In genomic region chr20:44274303-44275017, GRCh38 we compare ENCODE assay signal across 1 cellular context.
TF ChIP-seq lines count a peak whose summit lies in the region.

No MANE protein-coding gene starts in this region.

TF ChIP-seq in HepG2, 621 proteins besides CTCF, POLR2A, EP300 and RAD21 (continued from another document and continues in another):
- 0 out of 2 replicates have a peak, but pooled peaks have one; percentile 35 for TF ChIP-seq KDM3A (CRISPR knock-in tag; IDR thresholded peaks at IDR 0.05; ENCODE audit: low read depth)
- no peak for TF ChIP-seq ZBTB43 (CRISPR knock-in tag; conservative IDR thresholded peaks at IDR 0.05)
- no peak for TF ChIP-seq NFE2 (CRISPR knock-in tag; IDR thresholded peaks at IDR 0.05)
- TF ChIP-seq SOX13 (IDR thresholded peaks at IDR 0.05) = peak; percentile 42; the same call in 1 of the 2 replicates
- peak in 1 of 2 experiments; percentile 47; a peak in 1 of 4 replicates for TF ChIP-seq SOX13 (CRISPR knock-in tag; conservative IDR thresholded peaks at IDR 0.05 in 1 of 2, IDR thresholded peaks at IDR 0.05 in 1 of 2)
- 0 out of 2 replicates have a peak, but pooled peaks have one; percentile 57 for TF ChIP-seq ZNF44 (CRISPR knock-in tag; IDR thresholded peaks at IDR 0.05)
- TF ChIP-seq ZNF136 (CRISPR knock-in tag; IDR thresholded peaks at IDR 0.05; ENCODE audit: low read depth) = 0 out of 2 replicates have a peak, but pooled peaks have one; percentile 45
- TF ChIP-seq FUBP1 (CRISPR knock-in tag; IDR thresholded peaks at IDR 0.05; ENCODE audit: borderline replicate concordance) = 0 out of 2 replicates have a peak, but pooled peaks have one; percentile 40
- no peak for TF ChIP-seq MYNN (CRISPR knock-in tag; IDR thresholded peaks at IDR 0.05; ENCODE audit: low read depth)
- no peak for TF ChIP-seq ZNF362 (CRISPR knock-in tag; IDR thresholded peaks at IDR 0.05; ENCODE audit: borderline replicate concordance)
- peak; percentile 61 for TF ChIP-seq ZMYM4 (CRISPR knock-in tag; IDR thresholded peaks at IDR 0.05)
- no peak for TF ChIP-seq IKZF5 (CRISPR knock-in tag; IDR thresholded peaks at IDR 0.05)
- TF ChIP-seq SNAPC4 (CRISPR knock-in tag; IDR thresholded peaks at IDR 0.05) = no peak
- TF ChIP-seq ARID3A (IDR thresholded peaks at IDR 0.05; ENCODE audit: low read depth, low read length) = no peak
- TF ChIP-seq BCL6 (CRISPR knock-in tag; IDR thresholded peaks at IDR 0.05) = peak; percentile 72
- 0 out of 2 replicates have a peak, but pooled peaks have one; percentile 27 for TF ChIP-seq MAX (IDR thresholded peaks at IDR 0.05)
- no peak for TF ChIP-seq SRY (CRISPR knock-in tag; IDR thresholded peaks at IDR 0.05)
- peak; percentile 8; the same call in 1 of the 2 replicates for TF ChIP-seq ZNF678 (CRISPR knock-in tag; IDR thresholded peaks at IDR 0.05)
- TF ChIP-seq BCL3 (CRISPR knock-in tag; IDR thresholded peaks at IDR 0.05) = peak; percentile 52; the same call in 1 of the 2 replicates
- no peak for TF ChIP-seq SETDB1 (CRISPR knock-in tag; IDR thresholded peaks at IDR 0.05; ENCODE audit: borderline replicate concordance)
- TF ChIP-seq ZNF772 (CRISPR knock-in tag; IDR thresholded peaks at IDR 0.05) = no peak
- TF ChIP-seq CEBPG (CRISPR knock-in tag; IDR thresholded peaks at IDR 0.05) = no peak
- 0 out of 2 replicates have a peak, but pooled peaks have one; percentile 18 for TF ChIP-seq ZNF580 (CRISPR knock-in tag; IDR thresholded peaks at IDR 0.05; ENCODE audit: borderline replicate concordance, low read depth)
- TF ChIP-seq HNF4A (CRISPR knock-in tag; IDR thresholded peaks at IDR 0.05) = peak; percentile 89
- no peak for TF ChIP-seq CENPX (CRISPR knock-in tag; IDR thresholded peaks at IDR 0.05)
- TF ChIP-seq RCOR2 (CRISPR knock-in tag; IDR thresholded peaks at IDR 0.05) = peak; percentile 23; the same call in 1 of the 2 replicates
- TF ChIP-seq ZBTB4 (CRISPR knock-in tag; IDR thresholded peaks at IDR 0.05; ENCODE audit: borderline replicate concordance) = no peak
- no peak for TF ChIP-seq SP140L (CRISPR knock-in tag; IDR thresholded peaks at IDR 0.05; ENCODE audit: borderline replicate concordance)
- TF ChIP-seq ZNF768 (CRISPR knock-in tag; IDR thresholded peaks at IDR 0.05) = no peak
- TF ChIP-seq GLMP (CRISPR knock-in tag; IDR thresholded peaks at IDR 0.05; ENCODE audit: borderline replicate concordance) = no peak
- peak; percentile 60; the same call in 1 of the 2 replicates for TF ChIP-seq SIX4 (CRISPR knock-in tag; IDR thresholded peaks at IDR 0.05)
- TF ChIP-seq GABPB1 (CRISPR knock-in tag; IDR thresholded peaks at IDR 0.05) = no peak
- TF ChIP-seq ZNF672 (CRISPR knock-in tag; IDR thresholded peaks at IDR 0.05) = no peak
- no peak for TF ChIP-seq KLF13 (CRISPR knock-in tag; IDR thresholded peaks at IDR 0.05)
- no peak for TF ChIP-seq NPAS2 (CRISPR knock-in tag; IDR thresholded peaks at IDR 0.05; ENCODE audit: borderline replicate concordance)
- TF ChIP-seq PHF21A (CRISPR knock-in tag; IDR thresholded peaks at IDR 0.05) = peak; percentile 64
- TF ChIP-seq CCDC6 (CRISPR knock-in tag; IDR thresholded peaks at IDR 0.05) = no peak
